ENCODE assay signal across 8 cellular contexts in genomic region chr18:2978208-2978607, GRCh38. TPM values are rescaled to one million over a fixed set of nuclear protein-coding genes. Genes with fewer than 3 reads are reported as not detected.
A peak's percentile ranks its signal among the peaks of the same experiment; 100 is the strongest.
DNase-seq lines count a peak whose midpoint lies in the region; TF ChIP-seq lines count a peak whose summit lies in the region.

No MANE protein-coding gene starts in this region.

- peaks cover 0 to 77% (median 60%) of the 10 kb centered on the region in 4 donors for H3K4me1 ChIP-seq in tibial nerve

- peak overlapping the region in 1 of 4 donors; percentile 15 for H3K4me3 ChIP-seq in tibial nerve

- H3K36me3 ChIP-seq in tibial nerve: no peaks in the 10 kb centered on the region

- 54 to 60% methylated on average over 3 of the region's 3 CpGs for WGBS in tibial nerve, 2 donors

- TF ChIP-seq CTCF in tibial nerve (IDR thresholded peaks at IDR 0.05): no peak

- no peak for TF ChIP-seq POLR2A in tibial nerve (IDR thresholded peaks at IDR 0.05)

- H3K4me1 Mint-ChIP-seq in activated naive CD4-positive, alpha-beta T cell treated with anti-CD3 and anti-CD28 coated beads for 36 hours (ENCODE audit: low read depth): peaks cover 91% of the 10 kb centered on the region
- H3K4me1 Mint-ChIP-seq in T-helper 2 cell treated with Interferon-gamma antibody and Interleukin-4, amounts not matched to agents 5 μg/mL and 100 μg/mL, for 36 hours (ENCODE audit: low read depth): peaks cover 70% of the 10 kb centered on the region

- H3K27me3 ChIP-seq in tibial nerve: no peaks in the 10 kb centered on the region

- no peak for DNase-seq in activated naive CD4-positive, alpha-beta T cell treated with anti-CD3 and anti-CD28 coated beads for 36 hours
- DNase-seq in activated naive CD4-positive, alpha-beta T cell treated with Interleukin-2 at 50 U/mL for 16 hours: no peak
- DNase-seq in T-helper 2 cell treated with Interferon-gamma antibody and Interleukin-4, amounts not matched to agents 5 μg/mL and 100 μg/mL, for 36 hours (ENCODE audit: low spot score): no peak
- peak; percentile 25 for DNase-seq in kidney tubule cell (ENCODE audit: low spot score)
- no peak for DNase-seq in tibial nerve (ENCODE audit: low spot score in 2 of 2)
- no peak for DNase-seq in putamen (ENCODE audit: low spot score)
- DNase-seq in stimulated activated CD4-positive, alpha-beta T cell treated with anti-CD3 and anti-CD28 coated beads, Interleukin-1b, Interleukin-23, amount 100 ng/mL, for 48 hours: no peak
- DNase-seq in SHP77 treated with DMSO at 0.1 percent for 48 hours (lab: John Stamatoyannopoulos, UW): no peak

- intact Hi-C loops in activated naive CD4-positive, alpha-beta T cell treated with anti-CD3 and anti-CD28 coated beads for 36 hours (cut with micrococcal nuclease): no loop called here

- no peak for TF ChIP-seq EP300 in tibial nerve (IDR thresholded peaks at IDR 0.05)

- H3K27ac ChIP-seq in tibial nerve: peak overlapping the region; percentile 41 to 86 (median 82)

- no peaks in the 10 kb centered on the region for H3K9me3 ChIP-seq in tibial nerve

- H3K9me3 Mint-ChIP-seq in activated naive CD4-positive, alpha-beta T cell treated with anti-CD3 and anti-CD28 coated beads for 36 hours: no peaks in the 10 kb centered on the region
- H3K9me3 Mint-ChIP-seq in T-helper 2 cell treated with Interferon-gamma antibody and Interleukin-4, amounts not matched to agents 5 μg/mL and 100 μg/mL, for 36 hours: no peaks in the 10 kb centered on the region

- peak overlapping the region; percentile 92 for H3K27ac Mint-ChIP-seq in activated naive CD4-positive, alpha-beta T cell treated with anti-CD3 and anti-CD28 coated beads for 36 hours
- H3K27ac Mint-ChIP-seq in T-helper 2 cell treated with Interferon-gamma antibody and Interleukin-4, amounts not matched to agents 5 μg/mL and 100 μg/mL, for 36 hours: peak overlapping the region; percentile 90

- CTCF ChIA-PET in activated naive CD4-positive, alpha-beta T cell treated with anti-CD3 and anti-CD28 coated beads for 36 hours (lab: Charles Lee): interaction anchor here (1.2 to 2.4 kb wide), 3 partner anchors 16 to 84 kb away, joined by 3 to 7 read pairs (median 6); no protein-coding TSS in a partner anchor

- H3K4me3 Mint-ChIP-seq in activated naive CD4-positive, alpha-beta T cell treated with anti-CD3 and anti-CD28 coated beads for 36 hours: peak overlapping the region; percentile 54
- H3K4me3 Mint-ChIP-seq in T-helper 2 cell treated with Interferon-gamma antibody and Interleukin-4, amounts not matched to agents 5 μg/mL and 100 μg/mL, for 36 hours: peak overlapping the region; percentile 84

- no peaks in the 10 kb centered on the region for H3K27me3 Mint-ChIP-seq in activated naive CD4-positive, alpha-beta T cell treated with anti-CD3 and anti-CD28 coated beads for 36 hours (ENCODE audit: low read depth)
- H3K27me3 Mint-ChIP-seq in T-helper 2 cell treated with Interferon-gamma antibody and Interleukin-4, amounts not matched to agents 5 μg/mL and 100 μg/mL, for 36 hours (ENCODE audit: low read depth): no peaks in the 10 kb centered on the region

- H3K36me3 Mint-ChIP-seq in activated naive CD4-positive, alpha-beta T cell treated with anti-CD3 and anti-CD28 coated beads for 36 hours (ENCODE audit: low read depth): peaks cover 4% of the 10 kb centered on the region
- peaks cover 31% of the 10 kb centered on the region for H3K36me3 Mint-ChIP-seq in T-helper 2 cell treated with Interferon-gamma antibody and Interleukin-4, amounts not matched to agents 5 μg/mL and 100 μg/mL, for 36 hours (ENCODE audit: low read depth)

RNA-seq across cellular contexts. Expression of gene LPIN2, which starts 34.7 kb away (rescaled TPM):
- 10 to 100 TPM; 62.4 to 65.7 TPM for total RNA-seq in activated naive CD4-positive, alpha-beta T cell treated with anti-CD3 and anti-CD28 coated beads for 36 hours
- total RNA-seq in tibial nerve: 10 to 100 TPM; 22.7 to 29.3 (median 25.8) TPM
